Comparison of ENCODE assay signal across 24 cellular contexts in the genomic region with DNA sequence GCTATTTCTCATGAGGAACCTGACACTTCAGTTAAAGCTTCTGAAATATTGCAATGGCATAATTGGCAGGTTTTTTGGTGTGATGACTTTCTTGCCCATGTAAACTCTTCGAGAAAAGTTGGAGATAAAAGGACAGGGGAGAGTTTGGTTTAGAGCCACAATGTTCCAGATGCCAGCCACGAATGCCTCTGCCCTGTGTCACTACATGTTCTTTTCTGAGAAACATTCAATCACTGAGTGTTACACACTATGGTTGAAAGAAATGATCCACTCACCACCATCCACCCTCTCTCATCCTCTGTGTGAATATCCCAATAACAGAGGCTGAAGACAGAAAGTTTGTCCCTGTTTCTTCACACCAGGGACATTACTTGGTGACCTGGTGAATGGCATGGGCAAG.
"Had no signal": no experiment of that assay in that cellular context is flagged by ENCODE, and none has a peak within 500 bp of the region (broad histone marks: within the 10 kb centered on the region; RNA-seq: fewer than 3 reads in every experiment).

No MANE protein-coding gene starts in this region.

- H3K4me1 ChIP-seq: colonic mucosa, esophagus squamous epithelium, gastrocnemius medialis, heart right ventricle, left lung, lower lobe of right lung had no signal

- DNase-seq: colonic mucosa; cortex of kidney; effector CD8-positive, alpha-beta T cell; effector memory CD8-positive, alpha-beta T cell; endodermal cell; erythroblast; esophagus squamous epithelium; foreskin melanocyte; gastrocnemius medialis; glutamatergic neuron; head of caudate nucleus; heart right ventricle; hippocampal formation; left cardiac atrium; left lung; left ventricle myocardium superior; lower lobe of right lung; mesenchymal stem cell; mucosa of descending colon; naive B cell had no signal

- H3K36me3 ChIP-seq: colonic mucosa, esophagus squamous epithelium, gastrocnemius medialis, heart right ventricle, left lung, lower lobe of right lung had no signal

- H3K27me3 ChIP-seq: colonic mucosa, esophagus squamous epithelium, gastrocnemius medialis, heart right ventricle, left lung had no signal

- H3K4me3 ChIP-seq: colonic mucosa, esophagus squamous epithelium, gastrocnemius medialis, heart right ventricle, left lung, lower lobe of right lung, mucosa of descending colon had no signal

- H3K4me3 Mint-ChIP-seq: dendritic cell treated with granulocyte-macrophage colony-stimulating factor and Interleukin-4, amounts not matched to agents 40 ng/mL and 50 ng/mL, for 4 days; effector memory CD8-positive, alpha-beta T cell; endodermal cell; mesothelial cell of epicardium; naive B cell had no signal

- H3K9me3 ChIP-seq: colonic mucosa, gastrocnemius medialis, mucosa of descending colon had no signal

- H3K27ac Mint-ChIP-seq: dendritic cell treated with granulocyte-macrophage colony-stimulating factor and Interleukin-4, amounts not matched to agents 40 ng/mL and 50 ng/mL, for 4 days; effector memory CD8-positive, alpha-beta T cell; endodermal cell; mesothelial cell of epicardium had no signal

- H3K27ac ChIP-seq: colonic mucosa, epithelial cell of prostate, esophagus squamous epithelium, gastrocnemius medialis, heart right ventricle, left lung, lower lobe of right lung had no signal

- ATAC-seq: effector memory CD8-positive, alpha-beta T cell; esophagus mucosa; gastrocnemius medialis; heart right ventricle; left cardiac atrium; left lung; left ventricle myocardium superior; lower lobe of right lung; mucosa of descending colon had no signal

- H3K4me1 Mint-ChIP-seq: endodermal cell, naive B cell had no signal
